28 cellular contexts compared by ENCODE assay signal in genomic region chr9:113461285-113461684, GRCh38.
"Had no signal": no experiment of that assay in that cellular context is flagged by ENCODE, and none has a peak within 500 bp of the region (broad histone marks: within the 10 kb centered on the region; RNA-seq: fewer than 3 reads in every experiment).

No MANE protein-coding gene starts in this region.

- H3K36me3 ChIP-seq: adrenal gland, breast epithelium, SJCRH30 had no signal

- H3K9me3 ChIP-seq: adrenal gland, body of pancreas, breast epithelium, SJCRH30 had no signal

- H3K4me3 ChIP-seq: adrenal gland, body of pancreas, breast epithelium, PC-9, SJCRH30, SK-N-MC had no signal

- H3K4me3 Mint-ChIP-seq: activated CD4-positive, alpha-beta T cell treated with anti-CD3 and anti-CD28 coated beads for 36 hours; activated CD4-positive, alpha-beta T cell treated with anti-CD3 and anti-CD28 coated beads, Interleukin-2, amount 10 ng/mL, durations not matched to agents 7 days and 5 days; activated naive CD4-positive, alpha-beta T cell treated with anti-CD3 and anti-CD28 coated beads for 36 hours; activated T-cell treated with anti-CD3 and anti-CD28 coated beads, Interleukin-2, amount 50 U/mL, for 4 hours; activated T-helper 1 cell treated with anti-CD3 and anti-CD28 coated beads, Interleukin-12 subunit alpha, Interleukin-12 subunit beta, Interleukin-2, Interleukin-4 antibody, amounts not matched to agents 30 ng/mL and 10 ng/mL and 1 ng/mL, durations not matched to agents 14 hours and 24 hours and 36 hours had no signal

- H3K27me3 Mint-ChIP-seq: activated CD4-positive, alpha-beta T cell treated with anti-CD3 and anti-CD28 coated beads for 36 hours; activated CD4-positive, alpha-beta T cell treated with anti-CD3 and anti-CD28 coated beads, Interleukin-2, amount 10 ng/mL, durations not matched to agents 7 days and 5 days had no signal

- H3K27ac ChIP-seq: adrenal gland, body of pancreas, breast epithelium, PC-9, SJCRH30, SK-N-MC had no signal

- H3K27me3 ChIP-seq: adrenal gland, body of pancreas, SJCRH30 had no signal

- H3K9me3 Mint-ChIP-seq: activated CD4-positive, alpha-beta T cell treated with anti-CD3 and anti-CD28 coated beads, Interleukin-2, amount 10 ng/mL, durations not matched to agents 7 days and 5 days; activated naive CD4-positive, alpha-beta T cell treated with anti-CD3 and anti-CD28 coated beads for 36 hours; activated naive CD4-positive, alpha-beta T cell treated with anti-CD3 and anti-CD28 coated beads, Interleukin-2, amount 50 U/mL, for 72 hours; activated T-cell treated with anti-CD3 and anti-CD28 coated beads, Interleukin-2, amount 50 U/mL, for 4 hours; activated T-helper 1 cell treated with anti-CD3 and anti-CD28 coated beads, Interleukin-12 subunit alpha, Interleukin-12 subunit beta, Interleukin-2, Interleukin-4 antibody, amounts not matched to agents 30 ng/mL and 10 ng/mL and 1 ng/mL, durations not matched to agents 14 hours and 24 hours and 36 hours had no signal

- FAIRE-seq: astrocyte had no signal

- H3K36me3 Mint-ChIP-seq: activated naive CD4-positive, alpha-beta T cell treated with anti-CD3 and anti-CD28 coated beads, Interleukin-2, amount 50 U/mL, for 72 hours had no signal

- H3K4me1 ChIP-seq: breast epithelium had no signal

- DNase-seq: activated CD4-positive, alpha-beta T cell treated with anti-CD3 and anti-CD28 coated beads for 36 hours; activated CD4-positive, alpha-beta T cell treated with anti-CD3 and anti-CD28 coated beads, Interleukin-2, amount 10 ng/mL, durations not matched to agents 7 days and 5 days; activated CD4-positive, alpha-beta T cell treated with anti-CD3 and anti-CD28 coated beads, Interleukin-2, amount 50 U/mL, for 48 hours; activated CD8-positive, alpha-beta memory T cell treated with anti-CD3 and anti-CD28 coated beads, Interleukin-2, amount 50 U/mL, for 4 hours; activated gamma-delta T cell treated with Interleukin-2 at 50 U/mL for 16 hours; activated naive CD4-positive, alpha-beta T cell treated with anti-CD3 and anti-CD28 coated beads for 36 hours; activated T-cell treated with anti-CD3 and anti-CD28 coated beads for 4 hours; activated T-cell treated with anti-CD3 and anti-CD28 coated beads, Interleukin-2, amount 50 U/mL, for 4 hours; body of pancreas; KG1; MM.1S; MV-4-11; NCI-H1092; NCI-H1436 treated with DMSO at 0.1 percent for 48 hours; NCI-H1694 treated with DMSO at 0.1 percent for 48 hours; NCI-H2029; NCI-H345; NCI-H524 treated with DMSO at 0.1 percent for 48 hours; PC-9; SHP77; SJCRH30; T1000 had no signal

- H2AFZ ChIP-seq: PC-9 had no signal

- H3K27ac Mint-ChIP-seq: activated CD4-positive, alpha-beta T cell treated with anti-CD3 and anti-CD28 coated beads for 36 hours; activated CD4-positive, alpha-beta T cell treated with anti-CD3 and anti-CD28 coated beads, Interleukin-2, amount 10 ng/mL, durations not matched to agents 7 days and 5 days; activated naive CD4-positive, alpha-beta T cell treated with anti-CD3 and anti-CD28 coated beads for 36 hours; activated naive CD4-positive, alpha-beta T cell treated with anti-CD3 and anti-CD28 coated beads, Interleukin-2, amount 50 U/mL, for 72 hours; activated T-helper 1 cell treated with anti-CD3 and anti-CD28 coated beads, Interleukin-12 subunit alpha, Interleukin-12 subunit beta, Interleukin-2, Interleukin-4 antibody, amounts not matched to agents 30 ng/mL and 10 ng/mL and 1 ng/mL, durations not matched to agents 14 hours and 24 hours and 36 hours had no signal

- H3K4me1 Mint-ChIP-seq: activated CD4-positive, alpha-beta T cell treated with anti-CD3 and anti-CD28 coated beads for 36 hours; activated CD4-positive, alpha-beta T cell treated with anti-CD3 and anti-CD28 coated beads, Interleukin-2, amount 10 ng/mL, durations not matched to agents 7 days and 5 days had no signal

- H3K4me2 ChIP-seq: PC-9 had no signal

- ATAC-seq: activated CD4-positive, alpha-beta T cell treated with anti-CD3 and anti-CD28 coated beads for 36 hours; activated naive CD4-positive, alpha-beta T cell treated with anti-CD3 and anti-CD28 coated beads, Interleukin-2, amount 50 U/mL, for 72 hours; activated T-cell treated with anti-CD3 and anti-CD28 coated beads, Interleukin-2, amount 50 U/mL, for 4 hours; body of pancreas had no signal
